8 cellular contexts compared by ENCODE assay signal in the genomic region with DNA sequence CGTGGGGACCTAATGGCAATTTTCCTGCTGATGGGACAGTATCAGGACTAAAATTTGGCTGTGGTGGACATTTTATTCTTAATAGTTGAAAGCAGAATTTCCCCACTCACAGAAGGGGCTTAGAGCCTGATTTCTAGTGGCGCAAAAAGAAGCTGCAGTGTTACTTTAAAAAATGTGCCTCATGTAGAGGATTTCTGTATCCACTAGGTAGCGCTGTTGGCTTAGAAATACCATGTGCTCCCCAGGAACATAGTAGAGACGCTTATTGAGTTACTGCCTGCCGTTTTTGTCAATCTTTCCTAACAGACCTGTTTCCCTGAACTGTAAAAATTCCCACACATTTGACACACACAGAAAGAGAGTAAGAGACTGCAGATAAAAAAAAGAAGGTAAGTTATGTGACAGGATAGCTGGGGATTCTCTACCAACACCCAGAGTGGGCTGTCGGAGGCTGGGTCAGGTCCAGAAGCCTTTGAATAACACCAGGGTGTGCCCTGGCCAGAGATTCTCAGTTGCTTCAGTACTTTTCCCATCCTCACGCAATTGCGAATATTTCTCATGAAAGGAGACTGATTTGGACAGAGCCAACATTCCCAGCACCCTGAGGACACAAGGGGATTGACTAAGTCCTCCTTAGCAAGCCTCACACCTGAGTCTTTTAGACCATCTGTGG.
DNase-seq lines count a peak whose midpoint lies in the region; ATAC-seq and TF ChIP-seq lines count a peak whose summit lies in the region.

No MANE protein-coding gene starts in this region.

- POLR2A ChIA-PET in RWPE1 (lab: Yijun Ruan, JAX; ENCODE audit: low non-redundant PET) = no interaction called here

- peak; percentile 60 for TF ChIP-seq CTCF in MM.1S (IDR thresholded peaks at IDR 0.05; ENCODE audit: low read length)
- TF ChIP-seq CTCF in RWPE1 (conservative IDR thresholded peaks at IDR 0.05; ENCODE audit: low read depth) = peak; percentile 35
- TF ChIP-seq CTCF in suprapubic skin (IDR thresholded peaks at IDR 0.05) = peak; percentile 33 to 73

- H3K79me2 ChIP-seq in MM.1S (ENCODE audit: low read length) = no peaks in the 10 kb centered on the region

- peak overlapping the region; percentile 51; the same call in 1 of the 2 replicates for H3K4me2 ChIP-seq in MM.1S (ENCODE audit: low read depth, low read length)

- ATAC-seq in GM21390 (IDR thresholded peaks at IDR 0.05; ENCODE audit: unreplicated experiment) (peak; percentile 61), HG02973 (IDR thresholded peaks at IDR 0.05; ENCODE audit: unreplicated experiment) (no peak)

- DNase-seq in DMS79 treated with DMSO at 0.1 percent for 48 hours (lab: John Stamatoyannopoulos, UW) (peak; percentile 34), MM.1S (peak; percentile 83), RWPE1 (ENCODE audit: low spot score) (peak; percentile 19), cerebellum (ENCODE audit: low spot score) (peak; percentile 30), left kidney (ENCODE audit: low read depth, low spot score) (peak; percentile 54), suprapubic skin (ENCODE audit: low spot score in 2 of 2) (no peak)

- no peak for TF ChIP-seq EP300 in suprapubic skin (IDR thresholded peaks at IDR 0.05)

- H3K9me2 ChIP-seq in MM.1S (replicated peaks; ENCODE audit: insufficient read depth, low read length) = no peaks in the 10 kb centered on the region

- H3K36me3 ChIP-seq in MM.1S (replicated peaks; ENCODE audit: insufficient read depth, low read length) (no peaks in the 10 kb centered on the region), suprapubic skin (no peaks in the 10 kb centered on the region)

- no peak for TF ChIP-seq POLR2A in suprapubic skin (IDR thresholded peaks at IDR 0.05)

- H2AFZ ChIP-seq in MM.1S (ENCODE audit: low read length) = 0 out of 2 replicates have a peak overlapping the region, but pooled peaks have one; percentile 41

- H4K20me1 ChIP-seq in MM.1S (ENCODE audit: insufficient read depth, low read length) = no peaks in the 10 kb centered on the region

- H3K27me3 ChIP-seq in MM.1S (replicated peaks; ENCODE audit: insufficient read depth, low read length) = no peaks in the 10 kb centered on the region
- no peaks in the 10 kb centered on the region for H3K27me3 ChIP-seq in suprapubic skin

- H3K9ac ChIP-seq in MM.1S (ENCODE audit: low read length) = peak overlapping the region; percentile 29; the same call in 1 of the 2 replicates

- 22% methylated on average over 8 of the region's 8 CpGs for WGBS in suprapubic skin

- CTCF ChIA-PET in RWPE1 (lab: Yijun Ruan, JAX) = interaction anchor here (0.5 to 1.3 kb wide), 7 partner anchors 104 to 1356 kb away, joined by 3 to 5 read pairs (median 3); no protein-coding TSS in a partner anchor

- H3K27ac ChIP-seq in MM.1S (ENCODE audit: low read length) (peak overlapping the region; percentile 21; the same call in 1 of the 2 replicates), RWPE1 (no peak overlapping the region), suprapubic skin (no peak overlapping the region)

- H3K4me1 ChIP-seq in MM.1S (ENCODE audit: low read length) = no peaks in the 10 kb centered on the region
- no peaks in the 10 kb centered on the region for H3K4me1 ChIP-seq in suprapubic skin

- H3F3A ChIP-seq in MM.1S (ENCODE audit: insufficient read depth, low read length) = no peaks in the 10 kb centered on the region

- H3K9me3 ChIP-seq in MM.1S (replicated peaks; ENCODE audit: insufficient read depth, low read length) (no peaks in the 10 kb centered on the region), suprapubic skin (no peaks in the 10 kb centered on the region)

- peak overlapping the region; percentile 34; the same call in 1 of the 2 replicates for H3K4me3 ChIP-seq in MM.1S (ENCODE audit: low read length)
- no peak overlapping the region for H3K4me3 ChIP-seq in suprapubic skin

Comparison
In these comparisons a context has a peak if more than half of its experiments do, and no peak if none do; other contexts are left out.
1. DNase-seq: peak in DMS79 treated with DMSO at 0.1 percent for 48 hours (single experiment), MM.1S (single experiment), RWPE1 (single experiment), cerebellum (single experiment) and left kidney (single experiment); none in suprapubic skin (0 of 2).
2. Peak in every context shown above with its lines, with median percentiles within 50 percentile points of each other: CTCF ChIP-seq.